In genomic region chr9:110971705-110972104, GRCh38 we compare ENCODE assay signal across 18 cellular contexts.
"Had no signal": no experiment of that assay in that cellular context is flagged by ENCODE, and none has a peak within 500 bp of the region (broad histone marks: within the 10 kb centered on the region; RNA-seq: fewer than 3 reads in every experiment).

No MANE protein-coding gene starts in this region.

- ATAC-seq: gastrocnemius medialis; heart right ventricle; stimulated activated naive B cell treated with anti-CD40 and anti-IgM and Interleukin-4, amounts not matched to agents 10 μg/mL and 1 μg/mL and 100 μg/mL, for 72 hours; T-helper 17 cell had no signal

- H3K4me1 ChIP-seq: gastrocnemius medialis, parathyroid adenoma had no signal

- H2AFZ ChIP-seq: parathyroid adenoma had no signal

- H3K27ac Mint-ChIP-seq: activated naive CD8-positive, alpha-beta T cell; dendritic cell treated with granulocyte-macrophage colony-stimulating factor and Interleukin-4, amounts not matched to agents 40 ng/mL and 50 ng/mL, for 4 days; stimulated activated naive B cell treated with anti-CD40 and anti-IgM and Interleukin-4, amounts not matched to agents 10 μg/mL and 1 μg/mL and 100 μg/mL, for 72 hours; T-helper 17 cell; type B pancreatic cell had no signal

- H3K27me3 Mint-ChIP-seq: T-helper 17 cell, type B pancreatic cell had no signal

- H3K9ac ChIP-seq: parathyroid adenoma had no signal

- H3K27ac ChIP-seq: brain microvascular endothelial cell, gastrocnemius medialis, heart right ventricle, neutrophil, parathyroid adenoma, WERI-Rb-1 had no signal

- H3K9me3 Mint-ChIP-seq: dendritic cell treated with granulocyte-macrophage colony-stimulating factor and Interleukin-4, amounts not matched to agents 40 ng/mL and 50 ng/mL, for 4 days; stimulated activated naive B cell treated with anti-CD40 and anti-IgM and Interleukin-4, amounts not matched to agents 10 μg/mL and 1 μg/mL and 100 μg/mL, for 72 hours had no signal

- H3K4me3 Mint-ChIP-seq: activated naive CD8-positive, alpha-beta T cell; dendritic cell treated with granulocyte-macrophage colony-stimulating factor and Interleukin-4, amounts not matched to agents 40 ng/mL and 50 ng/mL, for 4 days; stimulated activated naive B cell treated with anti-CD40 and anti-IgM and Interleukin-4, amounts not matched to agents 10 μg/mL and 1 μg/mL and 100 μg/mL, for 72 hours; T-helper 17 cell; type B pancreatic cell had no signal

- H3K4me3 ChIP-seq: gastrocnemius medialis, heart right ventricle, lung had no signal

- H3K36me3 Mint-ChIP-seq: activated naive CD8-positive, alpha-beta T cell; stimulated activated naive B cell treated with anti-CD40 and anti-IgM and Interleukin-4, amounts not matched to agents 10 μg/mL and 1 μg/mL and 100 μg/mL, for 72 hours had no signal

- H3K4me1 Mint-ChIP-seq: stimulated activated naive B cell treated with anti-CD40 and anti-IgM and Interleukin-4, amounts not matched to agents 10 μg/mL and 1 μg/mL and 100 μg/mL, for 72 hours; T-helper 17 cell had no signal

- H3K27me3 ChIP-seq: brain microvascular endothelial cell, gastrocnemius medialis, heart right ventricle, neutrophil had no signal

- DNase-seq: activated CD4-positive, alpha-beta T cell treated with anti-CD3 and anti-CD28 coated beads for 4 hours; activated CD8-positive, alpha-beta memory T cell treated with anti-CD3 and anti-CD28 coated beads, Interleukin-2, amount 50 U/mL, for 48 hours; activated gamma-delta T cell treated with Interleukin-2 at 50 U/mL for 16 hours; anterior cingulate cortex; brain microvascular endothelial cell; cerebellar nuclear complex; gastrocnemius medialis; heart right ventricle; stimulated activated CD4-positive, alpha-beta T cell treated with anti-CD3 and anti-CD28 coated beads, Interleukin-2, amount 100 ng/mL, for 48 hours; stimulated activated naive B cell treated with anti-CD40 and anti-IgM and Interleukin-4, amounts not matched to agents 10 μg/mL and 1 μg/mL and 100 μg/mL, for 72 hours; T-helper 17 cell; WERI-Rb-1 had no signal

- H3K36me3 ChIP-seq: brain microvascular endothelial cell, gastrocnemius medialis, neutrophil, WERI-Rb-1 had no signal

- H3K9me3 ChIP-seq: gastrocnemius medialis, heart right ventricle, neutrophil had no signal

- H3K79me2 ChIP-seq: parathyroid adenoma had no signal
